Comparison of ENCODE assay signal across 17 cellular contexts in the genomic region with DNA sequence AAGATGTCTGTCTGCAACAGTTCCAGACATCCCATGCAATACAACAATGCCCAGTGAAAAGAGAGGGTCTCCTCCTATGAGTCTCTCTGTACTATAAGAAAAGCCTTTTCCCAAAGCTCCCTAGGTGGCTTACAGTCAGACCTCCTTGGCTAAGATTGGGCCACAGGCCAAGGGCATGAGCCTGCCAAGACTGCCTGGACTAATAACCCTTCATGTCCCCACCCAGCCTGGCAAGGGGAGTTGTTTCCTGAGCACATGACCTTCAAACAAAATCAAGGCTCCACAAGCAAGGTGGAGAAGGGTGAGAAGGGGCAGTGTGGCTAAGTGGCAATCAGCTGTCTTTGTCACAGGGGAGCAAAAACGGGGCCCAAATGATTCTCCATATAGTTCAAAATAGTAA.
DNase-seq lines count a peak whose midpoint lies in the region; ATAC-seq and TF ChIP-seq lines count a peak whose summit lies in the region.
"Had no signal": no experiment of that assay in that cellular context is flagged by ENCODE, and none has a peak within 500 bp of the region (broad histone marks: within the 10 kb centered on the region; RNA-seq: fewer than 3 reads in every experiment).

No MANE protein-coding gene starts in this region.

- intact Hi-C loops in heart left ventricle (cut with DNase I), result no loop called here

- TF ChIP-seq CTCF in heart left ventricle (IDR thresholded peaks at IDR 0.05), result no peak
- TF ChIP-seq CTCF in retinal pigment epithelial cell (conservative IDR thresholded peaks at IDR 0.05; ENCODE audit: low read depth, low read length), result no peak

- H3K4me3 ChIP-seq in heart left ventricle (no peak overlapping the region), retinal pigment epithelial cell (ENCODE audit: low read length) (no peak overlapping the region)
- H3K4me3 ChIP-seq: ovary had no signal

- no peak for TF ChIP-seq POLR2A in heart left ventricle (IDR thresholded peaks at IDR 0.05)

- H3K9me3 ChIP-seq in heart left ventricle, result no peaks in the 10 kb centered on the region
- H3K9me3 ChIP-seq: BE2C, ovary had no signal

- H3K27me3 ChIP-seq in heart left ventricle, result no peaks in the 10 kb centered on the region
- H3K27me3 ChIP-seq: BE2C, ovary had no signal

- H3K27ac ChIP-seq in heart left ventricle, result no peak overlapping the region
- H3K27ac ChIP-seq: ovary had no signal

- ATAC-seq in heart left ventricle (peak; percentile 55 to 76 (median 63)), GM21360 (IDR thresholded peaks at IDR 0.05; ENCODE audit: unreplicated experiment) (no peak)
- ATAC-seq: stimulated activated naive CD8-positive, alpha-beta T cell treated with anti-CD3 and anti-CD28 coated beads, Interleukin-15, amount 100 ng/mL, for 72 hours had no signal

- DNase-seq in LoVo (ENCODE audit: low spot score) (peak; percentile 47), RPMI7951 (ENCODE audit: low read depth) (peak; percentile 52), heart left ventricle (peak; percentile 36 to 73 (median 58)), retinal pigment epithelial cell (ENCODE audit: low read depth) (peak; percentile 74), pons (ENCODE audit: low spot score) (no peak), NCI-H1417 treated with DMSO at 0.1 percent for 48 hours (lab: John Stamatoyannopoulos, UW) (no peak)
- DNase-seq: activated B cell treated with CpG ODN at 0.5 μM for 24 hours; amniotic stem cell; BE2C; DMS53; KG1; NCI-H146; NCI-H526 treated with DMSO at 0.1 percent for 48 hours; stimulated activated CD4-positive, alpha-beta T cell treated with anti-CD3 and anti-CD28 coated beads, Interleukin-12 subunit alpha, Interleukin-12 subunit beta, amount 100 ng/mL, for 4 hours; stimulated activated naive CD8-positive, alpha-beta T cell treated with anti-CD3 and anti-CD28 coated beads, Interleukin-15, amount 100 ng/mL, for 72 hours had no signal

- no peaks in the 10 kb centered on the region for H3K36me3 ChIP-seq in heart left ventricle
- H3K36me3 ChIP-seq: BE2C, ovary had no signal

- peaks cover 0 to 6% (median 0%) of the 10 kb centered on the region in 12 donors for H3K4me1 ChIP-seq in heart left ventricle

- 36 to 55% (median 49%) methylated on average over 1 of the region's 1 CpG for WGBS in heart left ventricle, 4 donors

Comparison
In these comparisons a context has a peak if more than half of its experiments do, and no peak if none do; other contexts are left out.
1. DNase-seq: peak in LoVo (single experiment), RPMI7951 (single experiment), heart left ventricle (5 of 5) and retinal pigment epithelial cell (single experiment); none in pons (single experiment) and NCI-H1417 treated with DMSO at 0.1 percent for 48 hours (single experiment).